16 cellular contexts compared by ENCODE assay signal in genomic region chr18:9437672-9438071, GRCh38. TPM values are rescaled to one million over a fixed set of nuclear protein-coding genes. Genes with fewer than 3 reads are reported as not detected.
DNase-seq lines count a peak whose midpoint lies in the region; ATAC-seq and TF ChIP-seq lines count a peak whose summit lies in the region.
"Had no signal": no experiment of that assay in that cellular context is flagged by ENCODE, and none has a peak within 500 bp of the region (broad histone marks: within the 10 kb centered on the region; RNA-seq: fewer than 3 reads in every experiment).

No MANE protein-coding gene starts in this region.

- TF ChIP-seq CTCF in WTC11 (IDR thresholded peaks at IDR 0.05) (no peak), chondrocyte (IDR thresholded peaks at IDR 0.05) (no peak), nephron (IDR thresholded peaks at IDR 0.05; ENCODE audit: unreplicated experiment in 3 of 3) (no peak)

- peaks cover 21% of the 10 kb centered on the region for H3K4me1 Mint-ChIP-seq in WTC11
- H3K4me1 Mint-ChIP-seq in chondrocyte (ENCODE audit: low read depth) = peaks cover 22% of the 10 kb centered on the region
- H3K4me1 Mint-ChIP-seq in nephron = peaks cover 35% of the 10 kb centered on the region
- H3K4me1 Mint-ChIP-seq: CD4-positive, alpha-beta memory T cell had no signal

- DNase-seq in WTC11 (ENCODE audit: low spot score) = no peak
- DNase-seq in chondrocyte (ENCODE audit: low spot score) = no peak
- DNase-seq in NCI-H1048 (lab: John Stamatoyannopoulos, UW) = no peak
- no peak for DNase-seq in activated CD8-positive, alpha-beta memory T cell treated with anti-CD3 and anti-CD28 coated beads, Interleukin-2, amount 50 U/mL, for 48 hours
- DNase-seq in DMS53 treated with DMSO at 0.1 percent for 48 hours (lab: John Stamatoyannopoulos, UW; ENCODE audit: unreplicated experiment) = no peak
- DNase-seq: C1 segment of cervical spinal cord; Calu3; CD4-positive, alpha-beta memory T cell; COR-L47; DMS53; DND-41; H9; HFFc6 had no signal

- H3K27me3 Mint-ChIP-seq in WTC11 (ENCODE audit: low read depth) (no peaks in the 10 kb centered on the region), chondrocyte (ENCODE audit: low read depth) (no peaks in the 10 kb centered on the region), nephron (ENCODE audit: low read depth) (no peaks in the 10 kb centered on the region)

- H3K27ac Mint-ChIP-seq in WTC11 (no peak overlapping the region), chondrocyte (ENCODE audit: unreplicated experiment) (peak overlapping the region; percentile 49), nephron (peak overlapping the region; percentile 62 to 94 (median 87))
- H3K27ac Mint-ChIP-seq: CD4-positive, alpha-beta memory T cell; GM23338 had no signal

- CTCF ChIA-PET in WTC11 (lab: Charles Lee) = interaction anchor here (1.0 kb wide), 1 partner anchor 138 kb away, joined by 4 read pairs; no protein-coding TSS in a partner anchor

- POLR2A ChIA-PET in WTC11 (lab: Charles Lee) = no interaction called here

- H3K9me3 Mint-ChIP-seq in WTC11 (peaks cover 4% of the 10 kb centered on the region; the same call in 1 of the 2 replicates), chondrocyte (ENCODE audit: low read depth) (no peaks in the 10 kb centered on the region), nephron (peaks cover 2% of the 10 kb centered on the region)
- H3K9me3 Mint-ChIP-seq: CD4-positive, alpha-beta memory T cell; HFFc6 had no signal

- H3K36me3 Mint-ChIP-seq in WTC11 (no peaks in the 10 kb centered on the region), chondrocyte (ENCODE audit: low read depth) (no peaks in the 10 kb centered on the region), nephron (ENCODE audit: low read depth) (no peaks in the 10 kb centered on the region)
- H3K36me3 Mint-ChIP-seq: CD4-positive, alpha-beta memory T cell had no signal

- H3K4me3 Mint-ChIP-seq in WTC11 = no peak overlapping the region
- no peak overlapping the region for H3K4me3 Mint-ChIP-seq in chondrocyte (ENCODE audit: unreplicated experiment)
- no peak overlapping the region for H3K4me3 Mint-ChIP-seq in nephron
- H3K4me3 Mint-ChIP-seq: CD4-positive, alpha-beta memory T cell; GM23338; H9; HFFc6 had no signal

- no peak for ATAC-seq in WTC11
- ATAC-seq in GM18907 (IDR thresholded peaks at IDR 0.05; ENCODE audit: unreplicated experiment) = no peak
- ATAC-seq: GM23338 had no signal

TF ChIP-seq in WTC11, 78 proteins besides CTCF, POLR2A, EP300 and RAD21:
- TF ChIP-seq ZNF671 (CRISPR knock-in tag; IDR thresholded peaks at IDR 0.05) = no peak
- peak; percentile 54; the same call in 1 of the 2 replicates for TF ChIP-seq ZNF121 (CRISPR knock-in tag; IDR thresholded peaks at IDR 0.05)
TF ChIP-seq in WTC11: peak in this region for 1.

RNA-seq across cellular contexts. Expression of gene RALBP1, which starts 37.6 kb away (rescaled TPM):
- total RNA-seq in WTC11 (2021) = 59.9 to 69.3 TPM (median 61.4 TPM) in 3 replicates
- total RNA-seq in chondrocyte = 46.4 to 53.9 TPM (median 50.8 TPM) in 3 replicates
